1 cellular context compared by ENCODE assay signal in genomic region chr14:101288436-101289229, GRCh38.
TF ChIP-seq lines count a peak whose summit lies in the region.

No MANE protein-coding gene starts in this region.

TF ChIP-seq in HepG2, 621 proteins besides CTCF, POLR2A, EP300 and RAD21 (continued from another document and continues in another):
- TF ChIP-seq, protein P1, sequence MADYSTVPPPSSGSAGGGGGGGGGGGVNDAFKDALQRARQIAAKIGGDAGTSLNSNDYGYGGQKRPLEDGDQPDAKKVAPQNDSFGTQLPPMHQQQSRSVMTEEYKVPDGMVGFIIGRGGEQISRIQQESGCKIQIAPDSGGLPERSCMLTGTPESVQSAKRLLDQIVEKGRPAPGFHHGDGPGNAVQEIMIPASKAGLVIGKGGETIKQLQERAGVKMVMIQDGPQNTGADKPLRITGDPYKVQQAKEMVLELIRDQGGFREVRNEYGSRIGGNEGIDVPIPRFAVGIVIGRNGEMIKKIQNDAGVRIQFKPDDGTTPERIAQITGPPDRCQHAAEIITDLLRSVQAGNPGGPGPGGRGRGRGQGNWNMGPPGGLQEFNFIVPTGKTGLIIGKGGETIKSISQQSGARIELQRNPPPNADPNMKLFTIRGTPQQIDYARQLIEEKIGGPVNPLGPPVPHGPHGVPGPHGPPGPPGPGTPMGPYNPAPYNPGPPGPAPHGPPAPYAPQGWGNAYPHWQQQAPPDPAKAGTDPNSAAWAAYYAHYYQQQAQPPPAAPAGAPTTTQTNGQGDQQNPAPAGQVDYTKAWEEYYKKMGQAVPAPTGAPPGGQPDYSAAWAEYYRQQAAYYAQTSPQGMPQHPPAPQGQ (CRISPR knock-in tag; IDR thresholded peaks at IDR 0.05; ENCODE audit: borderline replicate concordance): no peak
- TF ChIP-seq CHCHD3 (CRISPR knock-in tag; IDR thresholded peaks at IDR 0.05): no peak
- TF ChIP-seq ZNF577 (CRISPR knock-in tag; IDR thresholded peaks at IDR 0.05; ENCODE audit: borderline replicate concordance, low read depth): no peak
- no peak; the same call in 1 of the 2 replicates for TF ChIP-seq ZNF567 (CRISPR knock-in tag; IDR thresholded peaks at IDR 0.05; ENCODE audit: borderline replicate concordance)
- no peak for TF ChIP-seq SNAI1 (CRISPR knock-in tag; IDR thresholded peaks at IDR 0.05; ENCODE audit: borderline replicate concordance)
- TF ChIP-seq SIN3B (IDR thresholded peaks at IDR 0.05; ENCODE audit: low read length): no peak
- peak; percentile 100 for TF ChIP-seq ETV5 (CRISPR knock-in tag; IDR thresholded peaks at IDR 0.05; ENCODE audit: borderline replicate concordance)
- peak; percentile 97 for TF ChIP-seq TRIM24 (CRISPR knock-in tag; IDR thresholded peaks at IDR 0.05)
- TF ChIP-seq IRF9 (CRISPR knock-in tag; IDR thresholded peaks at IDR 0.05; ENCODE audit: borderline replicate concordance): peak; percentile 62
- TF ChIP-seq KAT8 (CRISPR knock-in tag; IDR thresholded peaks at IDR 0.05): 0 out of 2 replicates have a peak, but pooled peaks have one; percentile 35
- TF ChIP-seq, protein P2, sequence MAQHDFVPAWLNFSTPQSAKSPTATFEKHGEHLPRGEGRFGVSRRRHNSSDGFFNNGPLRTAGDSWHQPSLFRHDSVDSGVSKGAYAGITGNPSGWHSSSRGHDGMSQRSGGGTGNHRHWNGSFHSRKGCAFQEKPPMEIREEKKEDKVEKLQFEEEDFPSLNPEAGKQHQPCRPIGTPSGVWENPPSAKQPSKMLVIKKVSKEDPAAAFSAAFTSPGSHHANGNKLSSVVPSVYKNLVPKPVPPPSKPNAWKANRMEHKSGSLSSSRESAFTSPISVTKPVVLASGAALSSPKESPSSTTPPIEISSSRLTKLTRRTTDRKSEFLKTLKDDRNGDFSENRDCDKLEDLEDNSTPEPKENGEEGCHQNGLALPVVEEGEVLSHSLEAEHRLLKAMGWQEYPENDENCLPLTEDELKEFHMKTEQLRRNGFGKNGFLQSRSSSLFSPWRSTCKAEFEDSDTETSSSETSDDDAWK (CRISPR knock-in tag; IDR thresholded peaks at IDR 0.05): no peak
- TF ChIP-seq ZNF776 (CRISPR knock-in tag; IDR thresholded peaks at IDR 0.05): 0 out of 2 replicates have a peak, but pooled peaks have one; percentile 36
- 0 out of 2 replicates have a peak, but pooled peaks have one; percentile 48 for TF ChIP-seq ZNF256 (CRISPR knock-in tag; conservative IDR thresholded peaks at IDR 0.05)
- peak; percentile 68; the same call in 1 of the 2 replicates for TF ChIP-seq MYC (CRISPR knock-in tag; IDR thresholded peaks at IDR 0.05; ENCODE audit: borderline replicate concordance)
- TF ChIP-seq, protein P3, sequence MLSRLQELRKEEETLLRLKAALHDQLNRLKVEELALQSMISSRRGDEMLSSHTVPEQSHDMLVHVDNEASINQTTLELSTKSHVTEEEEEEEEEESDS (CRISPR knock-in tag; IDR thresholded peaks at IDR 0.05; ENCODE audit: borderline replicate concordance): peak; percentile 61; the same call in 1 of the 2 replicates
- TF ChIP-seq PHB2 (IDR thresholded peaks at IDR 0.05; ENCODE audit: partially characterized antibody): no peak
- TF ChIP-seq RFX5 (IDR thresholded peaks at IDR 0.05; ENCODE audit: low read depth, low read length): no peak
- no peak for TF ChIP-seq PRPF4 (IDR thresholded peaks at IDR 0.05; ENCODE audit: low read depth, low read length, poor library complexity, severe bottlenecking)
- TF ChIP-seq, protein P4, sequence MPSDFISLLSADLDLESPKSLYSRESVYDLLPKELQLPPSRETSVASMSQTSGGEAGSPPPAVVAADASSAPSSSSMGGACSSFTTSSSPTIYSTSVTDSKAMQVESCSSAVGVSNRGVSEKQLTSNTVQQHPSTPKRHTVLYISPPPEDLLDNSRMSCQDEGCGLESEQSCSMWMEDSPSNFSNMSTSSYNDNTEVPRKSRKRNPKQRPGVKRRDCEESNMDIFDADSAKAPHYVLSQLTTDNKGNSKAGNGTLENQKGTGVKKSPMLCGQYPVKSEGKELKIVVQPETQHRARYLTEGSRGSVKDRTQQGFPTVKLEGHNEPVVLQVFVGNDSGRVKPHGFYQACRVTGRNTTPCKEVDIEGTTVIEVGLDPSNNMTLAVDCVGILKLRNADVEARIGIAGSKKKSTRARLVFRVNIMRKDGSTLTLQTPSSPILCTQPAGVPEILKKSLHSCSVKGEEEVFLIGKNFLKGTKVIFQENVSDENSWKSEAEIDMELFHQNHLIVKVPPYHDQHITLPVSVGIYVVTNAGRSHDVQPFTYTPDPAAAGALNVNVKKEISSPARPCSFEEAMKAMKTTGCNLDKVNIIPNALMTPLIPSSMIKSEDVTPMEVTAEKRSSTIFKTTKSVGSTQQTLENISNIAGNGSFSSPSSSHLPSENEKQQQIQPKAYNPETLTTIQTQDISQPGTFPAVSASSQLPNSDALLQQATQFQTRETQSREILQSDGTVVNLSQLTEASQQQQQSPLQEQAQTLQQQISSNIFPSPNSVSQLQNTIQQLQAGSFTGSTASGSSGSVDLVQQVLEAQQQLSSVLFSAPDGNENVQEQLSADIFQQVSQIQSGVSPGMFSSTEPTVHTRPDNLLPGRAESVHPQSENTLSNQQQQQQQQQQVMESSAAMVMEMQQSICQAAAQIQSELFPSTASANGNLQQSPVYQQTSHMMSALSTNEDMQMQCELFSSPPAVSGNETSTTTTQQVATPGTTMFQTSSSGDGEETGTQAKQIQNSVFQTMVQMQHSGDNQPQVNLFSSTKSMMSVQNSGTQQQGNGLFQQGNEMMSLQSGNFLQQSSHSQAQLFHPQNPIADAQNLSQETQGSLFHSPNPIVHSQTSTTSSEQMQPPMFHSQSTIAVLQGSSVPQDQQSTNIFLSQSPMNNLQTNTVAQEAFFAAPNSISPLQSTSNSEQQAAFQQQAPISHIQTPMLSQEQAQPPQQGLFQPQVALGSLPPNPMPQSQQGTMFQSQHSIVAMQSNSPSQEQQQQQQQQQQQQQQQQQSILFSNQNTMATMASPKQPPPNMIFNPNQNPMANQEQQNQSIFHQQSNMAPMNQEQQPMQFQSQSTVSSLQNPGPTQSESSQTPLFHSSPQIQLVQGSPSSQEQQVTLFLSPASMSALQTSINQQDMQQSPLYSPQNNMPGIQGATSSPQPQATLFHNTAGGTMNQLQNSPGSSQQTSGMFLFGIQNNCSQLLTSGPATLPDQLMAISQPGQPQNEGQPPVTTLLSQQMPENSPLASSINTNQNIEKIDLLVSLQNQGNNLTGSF (CRISPR knock-in tag; IDR thresholded peaks at IDR 0.05): no peak
- TF ChIP-seq, protein P5, sequence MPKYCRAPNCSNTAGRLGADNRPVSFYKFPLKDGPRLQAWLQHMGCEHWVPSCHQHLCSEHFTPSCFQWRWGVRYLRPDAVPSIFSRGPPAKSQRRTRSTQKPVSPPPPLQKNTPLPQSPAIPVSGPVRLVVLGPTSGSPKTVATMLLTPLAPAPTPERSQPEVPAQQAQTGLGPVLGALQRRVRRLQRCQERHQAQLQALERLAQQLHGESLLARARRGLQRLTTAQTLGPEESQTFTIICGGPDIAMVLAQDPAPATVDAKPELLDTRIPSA (CRISPR knock-in tag; IDR thresholded peaks at IDR 0.05; ENCODE audit: borderline replicate concordance): no peak; the same call in 1 of the 2 replicates
- no peak for TF ChIP-seq ZKSCAN5 (CRISPR knock-in tag; IDR thresholded peaks at IDR 0.05)
- TF ChIP-seq ZNF614 (CRISPR knock-in tag; IDR thresholded peaks at IDR 0.05; ENCODE audit: borderline replicate concordance): peak; percentile 52; the same call in 1 of the 2 replicates
- peak; percentile 77; the same call in 1 of the 2 replicates for TF ChIP-seq FOXJ3 (CRISPR knock-in tag; IDR thresholded peaks at IDR 0.05; ENCODE audit: borderline replicate concordance)
- TF ChIP-seq, protein P6, sequence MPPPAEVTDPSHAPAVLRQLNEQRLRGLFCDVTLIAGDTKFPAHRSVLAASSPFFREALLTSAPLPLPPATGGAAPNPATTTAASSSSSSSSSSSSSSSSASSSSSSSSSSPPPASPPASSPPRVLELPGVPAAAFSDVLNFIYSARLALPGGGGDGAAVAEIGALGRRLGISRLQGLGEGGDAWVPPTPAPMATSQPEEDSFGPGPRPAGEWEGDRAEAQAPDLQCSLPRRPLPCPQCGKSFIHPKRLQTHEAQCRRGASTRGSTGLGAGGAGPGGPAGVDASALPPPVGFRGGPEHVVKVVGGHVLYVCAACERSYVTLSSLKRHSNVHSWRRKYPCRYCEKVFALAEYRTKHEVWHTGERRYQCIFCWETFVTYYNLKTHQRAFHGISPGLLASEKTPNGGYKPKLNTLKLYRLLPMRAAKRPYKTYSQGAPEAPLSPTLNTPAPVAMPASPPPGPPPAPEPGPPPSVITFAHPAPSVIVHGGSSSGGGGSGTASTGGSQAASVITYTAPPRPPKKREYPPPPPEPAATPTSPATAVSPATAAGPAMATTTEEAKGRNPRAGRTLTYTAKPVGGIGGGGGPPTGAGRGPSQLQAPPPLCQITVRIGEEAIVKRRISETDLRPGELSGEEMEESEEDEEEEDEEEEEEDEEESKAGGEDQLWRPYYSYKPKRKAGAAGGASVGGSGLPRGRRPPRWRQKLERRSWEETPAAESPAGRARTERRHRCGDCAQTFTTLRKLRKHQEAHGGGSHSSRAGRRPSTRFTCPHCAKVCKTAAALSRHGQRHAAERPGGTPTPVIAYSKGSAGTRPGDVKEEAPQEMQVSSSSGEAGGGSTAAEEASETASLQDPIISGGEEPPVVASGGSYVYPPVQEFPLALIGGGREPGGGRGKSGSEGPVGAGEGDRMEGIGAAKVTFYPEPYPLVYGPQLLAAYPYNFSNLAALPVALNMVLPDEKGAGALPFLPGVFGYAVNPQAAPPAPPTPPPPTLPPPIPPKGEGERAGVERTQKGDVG (CRISPR knock-in tag; IDR thresholded peaks at IDR 0.05; ENCODE audit: borderline replicate concordance): 0 out of 2 replicates have a peak, but pooled peaks have one; percentile 0
- TF ChIP-seq ZNF136 (CRISPR knock-in tag; IDR thresholded peaks at IDR 0.05; ENCODE audit: low read depth): no peak; the same call in 1 of the 2 replicates
- TF ChIP-seq, protein P7, sequence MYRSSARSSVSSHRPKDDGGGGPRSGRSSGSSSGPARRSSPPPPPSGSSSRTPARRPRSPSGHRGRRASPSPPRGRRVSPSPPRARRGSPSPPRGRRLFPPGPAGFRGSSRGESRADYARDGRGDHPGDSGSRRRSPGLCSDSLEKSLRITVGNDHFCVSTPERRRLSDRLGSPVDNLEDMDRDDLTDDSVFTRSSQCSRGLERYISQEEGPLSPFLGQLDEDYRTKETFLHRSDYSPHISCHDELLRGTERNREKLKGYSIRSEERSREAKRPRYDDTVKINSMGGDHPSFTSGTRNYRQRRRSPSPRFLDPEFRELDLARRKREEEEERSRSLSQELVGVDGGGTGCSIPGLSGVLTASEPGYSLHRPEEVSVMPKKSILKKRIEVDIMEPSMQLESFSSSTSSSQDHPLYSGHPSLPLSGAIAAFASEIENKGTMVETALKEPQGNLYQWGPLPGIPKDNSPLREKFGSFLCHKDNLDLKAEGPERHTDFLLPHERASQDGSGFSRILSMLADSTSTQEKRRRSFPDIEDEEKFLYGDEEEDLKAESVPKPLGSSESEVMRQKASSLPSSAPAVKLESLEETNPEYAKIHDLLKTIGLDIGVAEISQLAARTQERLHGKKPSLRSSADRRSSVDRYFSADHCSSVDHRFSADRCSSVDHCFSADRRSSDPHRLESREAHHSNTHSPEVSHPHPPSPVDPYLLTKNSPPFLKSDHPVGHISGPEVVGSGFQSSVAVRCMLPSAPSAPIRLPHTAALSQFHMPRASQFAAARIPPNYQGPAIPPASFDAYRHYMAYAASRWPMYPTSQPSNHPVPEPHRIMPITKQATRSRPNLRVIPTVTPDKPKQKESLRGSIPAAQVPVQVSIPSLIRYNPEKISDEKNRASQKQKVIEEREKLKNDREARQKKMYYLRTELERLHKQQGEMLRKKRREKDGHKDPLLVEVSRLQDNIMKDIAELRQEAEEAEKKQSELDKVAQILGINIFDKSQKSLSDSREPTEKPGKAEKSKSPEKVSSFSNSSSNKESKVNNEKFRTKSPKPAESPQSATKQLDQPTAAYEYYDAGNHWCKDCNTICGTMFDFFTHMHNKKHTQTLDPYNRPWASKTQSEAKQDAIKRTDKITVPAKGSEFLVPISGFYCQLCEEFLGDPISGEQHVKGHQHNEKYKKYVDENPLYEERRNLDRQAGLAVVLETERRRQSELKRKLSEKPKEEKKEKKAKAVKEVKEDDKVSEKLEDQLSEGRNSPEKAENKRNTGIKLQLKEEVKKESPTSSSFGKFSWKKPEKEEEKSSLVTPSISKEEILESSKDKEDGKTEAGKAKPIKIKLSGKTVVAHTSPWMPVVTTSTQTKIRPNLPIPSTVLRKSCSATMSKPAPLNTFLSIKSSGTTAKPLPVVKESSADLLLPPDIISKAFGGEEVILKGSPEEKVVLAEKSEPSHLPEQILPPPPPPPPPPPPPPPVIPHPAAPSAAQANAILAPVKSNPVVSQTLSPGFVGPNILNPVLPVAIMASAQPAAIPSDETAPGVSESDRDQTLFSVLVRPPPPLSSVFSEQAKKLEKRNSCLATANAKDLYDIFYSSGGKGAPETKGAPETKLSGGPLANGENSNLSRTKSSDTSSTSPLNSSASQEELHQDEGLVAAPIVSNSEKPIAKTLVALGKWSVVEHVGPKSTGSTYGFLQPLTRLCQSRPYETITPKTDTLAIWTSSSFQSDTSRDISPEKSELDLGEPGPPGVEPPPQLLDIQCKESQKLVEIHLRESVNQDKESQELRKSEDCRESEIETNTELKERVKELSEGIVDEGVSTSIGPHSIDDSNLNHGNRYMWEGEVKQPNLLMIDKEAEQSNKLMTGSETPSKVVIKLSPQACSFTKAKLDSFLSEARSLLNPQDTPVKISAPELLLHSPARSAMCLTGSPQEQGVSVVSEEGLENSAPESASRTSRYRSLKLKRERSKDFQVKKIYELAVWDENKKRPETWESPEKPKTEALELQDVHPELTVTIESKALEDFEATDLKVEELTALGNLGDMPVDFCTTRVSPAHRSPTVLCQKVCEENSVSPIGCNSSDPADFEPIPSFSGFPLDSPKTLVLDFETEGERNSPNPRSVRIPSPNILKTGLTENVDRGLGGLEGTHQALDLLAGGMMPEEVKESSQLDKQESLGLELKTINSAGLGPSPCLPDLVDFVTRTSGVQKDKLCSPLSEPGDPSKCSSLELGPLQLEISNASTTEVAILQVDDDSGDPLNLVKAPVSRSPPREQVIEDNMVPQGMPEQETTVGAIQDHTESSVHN (CRISPR knock-in tag; IDR thresholded peaks at IDR 0.05): peak; percentile 72; the same call in 1 of the 2 replicates
- TF ChIP-seq, protein P8, sequence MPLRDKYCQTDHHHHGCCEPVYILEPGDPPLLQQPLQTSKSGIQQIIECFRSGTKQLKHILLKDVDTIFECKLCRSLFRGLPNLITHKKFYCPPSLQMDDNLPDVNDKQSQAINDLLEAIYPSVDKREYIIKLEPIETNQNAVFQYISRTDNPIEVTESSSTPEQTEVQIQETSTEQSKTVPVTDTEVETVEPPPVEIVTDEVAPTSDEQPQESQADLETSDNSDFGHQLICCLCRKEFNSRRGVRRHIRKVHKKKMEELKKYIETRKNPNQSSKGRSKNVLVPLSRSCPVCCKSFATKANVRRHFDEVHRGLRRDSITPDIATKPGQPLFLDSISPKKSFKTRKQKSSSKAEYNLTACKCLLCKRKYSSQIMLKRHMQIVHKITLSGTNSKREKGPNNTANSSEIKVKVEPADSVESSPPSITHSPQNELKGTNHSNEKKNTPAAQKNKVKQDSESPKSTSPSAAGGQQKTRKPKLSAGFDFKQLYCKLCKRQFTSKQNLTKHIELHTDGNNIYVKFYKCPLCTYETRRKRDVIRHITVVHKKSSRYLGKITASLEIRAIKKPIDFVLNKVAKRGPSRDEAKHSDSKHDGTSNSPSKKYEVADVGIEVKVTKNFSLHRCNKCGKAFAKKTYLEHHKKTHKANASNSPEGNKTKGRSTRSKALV (CRISPR knock-in tag; IDR thresholded peaks at IDR 0.05): no peak
- peak; percentile 23; the same call in 1 of the 2 replicates for TF ChIP-seq SETDB1 (CRISPR knock-in tag; IDR thresholded peaks at IDR 0.05; ENCODE audit: borderline replicate concordance)
- TF ChIP-seq ZNF543 (CRISPR knock-in tag; IDR thresholded peaks at IDR 0.05): 0 out of 2 replicates have a peak, but pooled peaks have one; percentile 39
